Comparison of ENCODE assay signal across 22 cellular contexts in genomic region chr11:107505667-107506066, GRCh38. TPM values are rescaled to one million over a fixed set of nuclear protein-coding genes. Genes with fewer than 3 reads are reported as not detected.
A peak's percentile ranks its signal among the peaks of the same experiment; 100 is the strongest.
DNase-seq lines count a peak whose midpoint lies in the region; ATAC-seq and TF ChIP-seq lines count a peak whose summit lies in the region.
"Had no signal": no experiment of that assay in that cellular context is flagged by ENCODE, and none has a peak within 500 bp of the region (broad histone marks: within the 10 kb centered on the region; RNA-seq: fewer than 3 reads in every experiment).

No MANE protein-coding gene starts in this region.

- H3K9me2 ChIP-seq in SK-N-SH, result no peaks in the 10 kb centered on the region

- H3K36me3 ChIP-seq in SK-N-SH (replicated peaks in 1 of 2; ENCODE audit: control insufficient read depth in 1 of 2, insufficient read depth in 2 of 2, low read length in 1 of 2) (peaks cover 18 to 33% of the 10 kb centered on the region in 2 experiments), body of pancreas (replicated peaks in 1 of 2; ENCODE audit: insufficient read depth in 1 of 2, low read depth in 2 of 2) (peaks cover 4% of the 10 kb centered on the region in 2 donors)

- H3K4me1 ChIP-seq in SK-N-SH (ENCODE audit: control insufficient read depth in 1 of 2, insufficient read depth in 2 of 2, low read depth in 1 of 2, low read length in 1 of 2) (no peaks in the 10 kb centered on the region; a peak in 1 of 4 replicates), body of pancreas (no peaks in the 10 kb centered on the region)

- no peak for TF ChIP-seq POLR2A in body of pancreas (IDR thresholded peaks at IDR 0.05)

- intact Hi-C loops in CD14-positive monocyte (cut with micrococcal nuclease), result no loop called here
- intact Hi-C loops in body of pancreas (cut with DNase I), result no loop called here

- H3K4me3 Mint-ChIP-seq in brain (no peak overlapping the region), nephron (peak overlapping the region in 1 of 3 experiments; percentile 23), CD14-positive monocyte (no peak overlapping the region)
- H3K4me3 Mint-ChIP-seq: B cell had no signal

- TF ChIP-seq CTCF in SK-N-SH (IDR thresholded peaks at IDR 0.05) (no peak), brain (conservative IDR thresholded peaks at IDR 0.05) (no peak), nephron (IDR thresholded peaks at IDR 0.05; ENCODE audit: unreplicated experiment in 3 of 3) (no peak), CD14-positive monocyte (IDR thresholded peaks at IDR 0.05) (no peak), body of pancreas (IDR thresholded peaks at IDR 0.05) (no peak)

- peaks cover 16% of the 10 kb centered on the region for H3K4me1 Mint-ChIP-seq in brain
- H3K4me1 Mint-ChIP-seq in nephron, result peaks cover 39% of the 10 kb centered on the region
- no peaks in the 10 kb centered on the region for H3K4me1 Mint-ChIP-seq in CD14-positive monocyte
- H3K4me1 Mint-ChIP-seq: B cell had no signal

- CTCF ChIA-PET in SK-N-SH (lab: Yijun Ruan, JAX), result no interaction called here

- TF ChIP-seq EP300 in SK-N-SH (IDR thresholded peaks at IDR 0.05; ENCODE audit: borderline replicate concordance in 1 of 2, low read depth in 1 of 2, low read length in 1 of 2), result no peak

- H3K27me3 Mint-ChIP-seq in brain (no peaks in the 10 kb centered on the region), nephron (ENCODE audit: low read depth) (no peaks in the 10 kb centered on the region), CD14-positive monocyte (ENCODE audit: low read depth in 3 of 3) (no peaks in the 10 kb centered on the region)
- H3K27me3 Mint-ChIP-seq: B cell had no signal

- H3K36me3 Mint-ChIP-seq in brain, result peaks cover 49% of the 10 kb centered on the region
- H3K36me3 Mint-ChIP-seq in nephron (ENCODE audit: low read depth), result peaks cover 44% of the 10 kb centered on the region
- peaks cover 45 to 51% of the 10 kb centered on the region in 2 donors for H3K36me3 Mint-ChIP-seq in CD14-positive monocyte

- H3K4me3 ChIP-seq in SK-N-SH (ENCODE audit: low read depth in 2 of 2, low read length in 1 of 2), result no peak overlapping the region
- H3K4me3 ChIP-seq in body of pancreas, result no peak overlapping the region

- no peak overlapping the region for H3K4me2 ChIP-seq in SK-N-SH
- H3K4me2 ChIP-seq: KMS-11 had no signal

- H2AFZ ChIP-seq in SK-N-SH (ENCODE audit: low read depth), result no peak overlapping the region

- POLR2A ChIA-PET in SK-N-SH (lab: Yijun Ruan, JAX), result no interaction called here

- H3K9me3 Mint-ChIP-seq in brain (peaks cover 0 to 3% (median 2%) of the 10 kb centered on the region in 5 experiments), nephron (peaks cover 3% of the 10 kb centered on the region), CD14-positive monocyte (peaks cover 0 to 12% (median 5%) of the 10 kb centered on the region in 7 donors)

- ATAC-seq in SK-N-SH treated with all-trans-retinoic acid at 6 μM for 48 hours (no peak; the same call in 1 of the 3 replicates), body of pancreas (no peak)
- ATAC-seq: PC-3 had no signal

- no peaks in the 10 kb centered on the region for H3K9me3 ChIP-seq in SK-N-SH
- no peaks in the 10 kb centered on the region for H3K9me3 ChIP-seq in body of pancreas

- no peaks in the 10 kb centered on the region for H3K79me2 ChIP-seq in SK-N-SH (ENCODE audit: insufficient read depth)

- TF ChIP-seq RAD21 in SK-N-SH (IDR thresholded peaks at IDR 0.05; ENCODE audit: low read length), result no peak

- H4K20me1 ChIP-seq in SK-N-SH (ENCODE audit: insufficient read depth), result no peaks in the 10 kb centered on the region

- H3K9ac ChIP-seq in SK-N-SH, result no peak overlapping the region
- H3K9ac ChIP-seq: KMS-11 had no signal

- H3K27ac ChIP-seq in SK-N-SH (ENCODE audit: low read depth in 2 of 2, low read length in 1 of 2) (peak overlapping the region; percentile 3 to 67; a peak in 3 of 4 replicates), body of pancreas (no peak overlapping the region)
- H3K27ac ChIP-seq: 22Rv1, C4-2B, KMS-11 had no signal

- peak overlapping the region in 4 of 5 experiments; percentile 56 to 94 (median 82) for H3K27ac Mint-ChIP-seq in brain
- H3K27ac Mint-ChIP-seq in nephron, result peak overlapping the region; percentile 93 to 97 (median 95)
- H3K27ac Mint-ChIP-seq in CD14-positive monocyte, result peak overlapping the region in 2 of 7 donors; percentile 16 to 45
- H3K27ac Mint-ChIP-seq: B cell had no signal

- H3K27me3 ChIP-seq in SK-N-SH (ENCODE audit: insufficient read depth) (no peaks in the 10 kb centered on the region), body of pancreas (no peaks in the 10 kb centered on the region)

- no peaks in the 10 kb centered on the region for H3F3A ChIP-seq in SK-N-SH (replicated peaks; ENCODE audit: insufficient read depth)

- no peak for DNase-seq in SK-N-SH
- DNase-seq in NCI-H1105 (lab: John Stamatoyannopoulos, UW), result no peak
- no peak for DNase-seq in CD14-positive monocyte (ENCODE audit: low spot score)
- no peak for DNase-seq in body of pancreas
- DNase-seq: Calu3; DMS79 treated with DMSO at 0.1 percent for 48 hours; MM.1S; NCI-H1417; NCI-H1694; NCI-H2029 treated with DMSO at 0.1 percent for 48 hours; NCI-H446 treated with DMSO at 0.1 percent for 48 hours; NCI-H526; NCI-H82; NK-92 treated with Interleukin-12 subunit alpha and Interleukin-12 subunit beta, amount 100 ng/mL, for 24 hours; PC-3 had no signal

TF ChIP-seq in SK-N-SH, 30 proteins besides CTCF, POLR2A, EP300 and RAD21 (continues in another document):
- TF ChIP-seq FOXJ3 (CRISPR knock-in tag; IDR thresholded peaks at IDR 0.05), result no peak
- TF ChIP-seq EZH2phosphoT487 (IDR thresholded peaks at IDR 0.05; ENCODE audit: borderline replicate concordance, low read depth), result no peak
- TF ChIP-seq JUND (IDR thresholded peaks at IDR 0.05), result no peak
- no peak for TF ChIP-seq IRF3 (IDR thresholded peaks at IDR 0.05; ENCODE audit: low read depth, low read length)
- TF ChIP-seq GABPA (IDR thresholded peaks at IDR 0.05; ENCODE audit: low read depth), result no peak
- TF ChIP-seq SIN3A (IDR thresholded peaks at IDR 0.05; ENCODE audit: borderline replicate concordance, low read depth, low read length), result no peak
- TF ChIP-seq RXRA (IDR thresholded peaks at IDR 0.05; ENCODE audit: borderline replicate concordance, low read depth), result no peak
- no peak for TF ChIP-seq TEAD4 (IDR thresholded peaks at IDR 0.05; ENCODE audit: borderline replicate concordance, insufficient read depth)

TF ChIP-seq in SK-N-SH treated with all-trans-retinoic acid at 6 μM for 48 hours, 23 proteins besides CTCF, POLR2A, EP300 and RAD21:
- no peak for TF ChIP-seq CSRNP3 (CRISPR knock-in tag; IDR thresholded peaks at IDR 0.05)
- TF ChIP-seq TOX (CRISPR knock-in tag; IDR thresholded peaks at IDR 0.05; ENCODE audit: borderline replicate concordance), result no peak
- no peak for TF ChIP-seq ZNF8 (CRISPR knock-in tag; IDR thresholded peaks at IDR 0.05)
- no peak for TF ChIP-seq ZNF565 (CRISPR knock-in tag; conservative IDR thresholded peaks at IDR 0.05; ENCODE audit: low read depth)

RNA-seq across cellular contexts. Expression of gene CWF19L2, which starts 48.0 kb away (rescaled TPM):
- polyA plus RNA-seq in SK-N-SH (2012; rRNA removed), result 0.74 and 0.83 TPM in 2 replicates
- 1.2 and 1.7 TPM in 2 replicates for polyA plus RNA-seq in SK-N-SH (2012; cell fraction: cytosol; rRNA removed)
- polyA plus RNA-seq in SK-N-SH (2012; cell fraction: nucleus; rRNA removed), result 0.52 and 1.0 TPM in 2 replicates
- polyA plus RNA-seq in brain (ENCODE audit: insufficient read depth, low read depth, low replicate concordance), result 4.8 TPM
- polyA plus RNA-seq in CD14-positive monocyte, result 1 to 10 TPM; 1.7 to 2.2 TPM
- 10 to 100 TPM; 17.8 to 20.0 TPM for total RNA-seq in body of pancreas

RNA-seq across cellular contexts. Expression of gene ALKBH8, which starts 59.9 kb away (rescaled TPM):
- 2.4 and 3.5 TPM in 2 replicates for polyA plus RNA-seq in SK-N-SH (2012; rRNA removed)
- 4.0 and 4.1 TPM in 2 replicates for polyA plus RNA-seq in SK-N-SH (2012; cell fraction: cytosol; rRNA removed)
- 1.9 and 4.6 TPM in 2 replicates for polyA plus RNA-seq in SK-N-SH (2012; cell fraction: nucleus; rRNA removed)
- 2.2 TPM for polyA plus RNA-seq in brain (ENCODE audit: insufficient read depth, low read depth, low replicate concordance)
- 1 to 10 TPM in 1 of 2 donors, under 1 TPM in 1; 0.83 to 1.8 TPM for polyA plus RNA-seq in CD14-positive monocyte
- total RNA-seq in body of pancreas, result 1 to 10 TPM; 2.6 to 3.6 TPM

Comparison
In these comparisons a context has a peak if more than half of its experiments do, and no peak if none do; other contexts are left out.
1. H3K27ac ChIP-seq: peak in SK-N-SH (2 of 2); none in body of pancreas (0 of 4).